1 cellular context compared by ENCODE assay signal in genomic region chr4:56387023-56388001, GRCh38.
TF ChIP-seq lines count a peak whose summit lies in the region.

Gene AASDH, minus strand, starts transcription at chr4:56387491. Its CDS starts 3,192 bp downstream, at chr4:56384299.

TF ChIP-seq in GM12878, 131 proteins besides CTCF, POLR2A, EP300 and RAD21 (continued from another document):
- TF ChIP-seq ZBTB33 (IDR thresholded peaks at IDR 0.05) (no peak), MXI1 (IDR thresholded peaks at IDR 0.05; ENCODE audit: low read depth, low read length) (peak; percentile 96), KLF5 (IDR thresholded peaks at IDR 0.05; ENCODE audit: partially characterized antibody) (no peak), HDAC6 (IDR thresholded peaks at IDR 0.05; ENCODE audit: unreplicated experiment) (no peak), USF1 (IDR thresholded peaks at IDR 0.05; ENCODE audit: borderline replicate concordance, extremely low read length, insufficient read depth, low read depth, low read length) (no peak), TBL1XR1 (IDR thresholded peaks at IDR 0.05; ENCODE audit: low read depth, low read length) (peak; percentile 17; the same call in 1 of the 2 replicates)
TF ChIP-seq in GM12878: peak in this region for 65.
